8 cellular contexts compared by ENCODE assay signal in genomic region chr2:222655406-222655747, GRCh38. TPM values are rescaled to one million over a fixed set of nuclear protein-coding genes. Genes with fewer than 3 reads are reported as not detected.
DNase-seq lines count a peak whose midpoint lies in the region; ATAC-seq, FAIRE-seq and TF ChIP-seq lines count a peak whose summit lies in the region.

No MANE protein-coding gene starts in this region.

- ATAC-seq in GM19043 (IDR thresholded peaks at IDR 0.05; ENCODE audit: low read depth, unreplicated experiment) (peak; percentile 5), HG03439 (IDR thresholded peaks at IDR 0.05; ENCODE audit: unreplicated experiment) (peak; percentile 19), natural killer cell (peak in 1 of 3 donors; percentile 1)

- H3K4me1 Mint-ChIP-seq in endodermal cell (peaks cover 22% of the 10 kb centered on the region), natural killer cell (peaks cover 38% of the 10 kb centered on the region in 2 donors)

- H3K4me3 Mint-ChIP-seq in endodermal cell (peak overlapping the region; percentile 93), natural killer cell (peak overlapping the region; percentile 98)

- no peak for FAIRE-seq in urothelium cell line (lab: Jason Lieb, UNC)

- CTCF ChIA-PET in RWPE1 (lab: Yijun Ruan, JAX), result interaction anchor here (0.7 to 1.7 kb wide), 2 partner anchors 35 to 284 kb away, joined by 3 to 4 read pairs; no protein-coding TSS in a partner anchor

- no peak for DNase-seq in BE2C
- DNase-seq in RWPE1 (ENCODE audit: low spot score), result peak; percentile 24
- DNase-seq in endodermal cell, result no peak
- DNase-seq in natural killer cell, result no peak
- DNase-seq in urothelium cell line (ENCODE audit: low spot score), result no peak
- DNase-seq in activated CD8-positive, alpha-beta memory T cell treated with anti-CD3 and anti-CD28 coated beads for 24 hours, result no peak

- H3K4me1 ChIP-seq in BE2C (peaks cover 2% of the 10 kb centered on the region; the same call in 1 of the 2 replicates), endodermal cell (ENCODE audit: control insufficient read depth, insufficient read depth, low read length) (no peaks in the 10 kb centered on the region)

- H3K9me3 ChIP-seq in BE2C, result no peaks in the 10 kb centered on the region
- H3K9me3 ChIP-seq in endodermal cell (ENCODE audit: control insufficient read depth, low read length), result no peaks in the 10 kb centered on the region

- H3K4me3 ChIP-seq in BE2C (ENCODE audit: low read depth, low read length) (peak overlapping the region; percentile 88), endodermal cell (ENCODE audit: low read length) (peak overlapping the region; percentile 99)

- peak overlapping the region; percentile 86 for H3K27ac ChIP-seq in RWPE1
- H3K27ac ChIP-seq in endodermal cell (ENCODE audit: low read depth, low read length), result no peak overlapping the region

- H3K36me3 ChIP-seq in BE2C, result peaks cover 6% of the 10 kb centered on the region
- no peaks in the 10 kb centered on the region for H3K36me3 ChIP-seq in endodermal cell (ENCODE audit: control insufficient read depth, insufficient read depth, low read length)

- TF ChIP-seq CTCF in BE2C (IDR thresholded peaks at IDR 0.05; ENCODE audit: low read depth, low read length), result no peak
- TF ChIP-seq CTCF in RWPE1 (conservative IDR thresholded peaks at IDR 0.05; ENCODE audit: low read depth), result no peak
- no peak for TF ChIP-seq CTCF in endodermal cell (conservative IDR thresholded peaks at IDR 0.05)
- TF ChIP-seq CTCF in natural killer cell (IDR thresholded peaks at IDR 0.05), result no peak

- 0 to 2% methylated on average over 13 to 14 of the region's 14 CpGs for WGBS in endodermal cell (ENCODE audit: insufficient coverage in 1 of 2, insufficient read length in 1 of 2), 2 experiments

- H3K27me3 ChIP-seq in BE2C (no peaks in the 10 kb centered on the region), endodermal cell (ENCODE audit: control insufficient read depth, insufficient read depth, low read length, poor library complexity, severe bottlenecking) (no peaks in the 10 kb centered on the region)

- H3K9ac ChIP-seq in endodermal cell (ENCODE audit: extremely low read depth, low read length, poor library complexity, severe bottlenecking), result peak overlapping the region; percentile 92

- H3K27me3 Mint-ChIP-seq in endodermal cell (ENCODE audit: insufficient read depth) (no peaks in the 10 kb centered on the region), natural killer cell (ENCODE audit: low read depth in 2 of 2) (no peaks in the 10 kb centered on the region)

- POLR2A ChIA-PET in RWPE1 (lab: Yijun Ruan, JAX; ENCODE audit: low non-redundant PET), result no interaction called here

- peak overlapping the region; percentile 99 for H3K27ac Mint-ChIP-seq in endodermal cell
- peak overlapping the region; percentile 96 to 98 for H3K27ac Mint-ChIP-seq in natural killer cell

- intact Hi-C loops in natural killer cell (cut with micrococcal nuclease), result no loop called here

- no peaks in the 10 kb centered on the region for H3K9me3 Mint-ChIP-seq in endodermal cell
- H3K9me3 Mint-ChIP-seq in natural killer cell, result no peaks in the 10 kb centered on the region

- H3K36me3 Mint-ChIP-seq in endodermal cell (ENCODE audit: low read depth), result no peaks in the 10 kb centered on the region
- H3K36me3 Mint-ChIP-seq in natural killer cell, result no peaks in the 10 kb centered on the region

RNA-seq across cellular contexts. Expression of gene FARSB, which starts 0.5 kb away (rescaled TPM):
- polyA plus RNA-seq in BE2C (2012; ENCODE audit: insufficient read depth, insufficient read length, low read depth), result 76.2 TPM
- 10 to 100 TPM; 15.9 to 18.3 TPM for total RNA-seq in endodermal cell
- 31.4 TPM for polyA plus RNA-seq in endodermal cell (2013, experiment 1 of 2)
- 28.4 TPM for polyA plus RNA-seq in endodermal cell (2013, experiment 2 of 2)
- total RNA-seq in natural killer cell, result 10 to 100 TPM in 1 of 3 donors, 1 to 10 TPM in 2; 8.6 to 10.7 (median 9.7) TPM

RNA-seq across cellular contexts. Expression of gene MOGAT1, which starts 16.1 kb away (rescaled TPM):
- polyA plus RNA-seq in BE2C (2012; ENCODE audit: insufficient read depth, insufficient read length, low read depth), result not detected
- not detected for total RNA-seq in endodermal cell
- polyA plus RNA-seq in endodermal cell (2013, experiment 1 of 2), result 0.21 TPM
- polyA plus RNA-seq in endodermal cell (2013, experiment 2 of 2), result not detected
- not detected for total RNA-seq in natural killer cell
